Comparison of ENCODE assay signal across 12 cellular contexts in the genomic region with DNA sequence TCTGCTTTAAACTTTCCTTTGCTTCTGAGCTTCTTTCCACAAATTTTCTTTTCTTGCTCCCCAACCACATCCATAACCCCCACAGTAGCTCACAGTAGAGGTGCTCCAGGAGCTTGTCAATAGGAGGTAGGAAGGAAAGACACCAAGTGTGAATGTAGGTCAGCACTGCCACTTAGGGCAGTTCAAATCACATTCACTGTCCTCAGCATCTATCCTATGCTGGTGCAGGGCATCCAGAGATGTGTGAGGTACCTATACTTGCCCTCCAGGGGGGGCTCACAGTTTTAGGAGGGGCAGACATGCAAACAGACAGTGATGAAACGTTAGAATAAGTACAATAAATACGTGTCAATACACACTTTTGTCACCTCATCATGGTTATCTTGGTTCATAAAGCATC. TPM values are rescaled to one million over a fixed set of nuclear protein-coding genes. Genes with fewer than 3 reads are reported as not detected.
DNase-seq lines count a peak whose midpoint lies in the region; ATAC-seq, FAIRE-seq and TF ChIP-seq lines count a peak whose summit lies in the region.
"Had no signal": no experiment of that assay in that cellular context is flagged by ENCODE, and none has a peak within 500 bp of the region (broad histone marks: within the 10 kb centered on the region; RNA-seq: fewer than 3 reads in every experiment).

No MANE protein-coding gene starts in this region.

- H3K4me1 ChIP-seq in A549 (peaks cover 11% of the 10 kb centered on the region; the same call in 1 of the 3 replicates), stomach (peaks cover 20 to 29% (median 26%) of the 10 kb centered on the region in 4 donors)

- TF ChIP-seq RAD21 in A549 (conservative IDR thresholded peaks at IDR 0.05 in 1 of 2, IDR thresholded peaks at IDR 0.05 in 1 of 2), result no peak

- intact Hi-C loops in stomach (cut with DNase I; ENCODE audit: low total_unique reads), result no loop called here

- H3K9me3 ChIP-seq in A549, result no peaks in the 10 kb centered on the region
- no peaks in the 10 kb centered on the region for H3K9me3 ChIP-seq in stomach

- peaks cover 14 to 86% (median 43%) of the 10 kb centered on the region in 3 donors for H3K27me3 ChIP-seq in stomach

- peak; percentile 18 to 32 for DNase-seq in A549 (ENCODE audit: low read depth in 1 of 2, low spot score in 1 of 2)
- DNase-seq in ELR (ENCODE audit: low read depth), result peak; percentile 24
- DNase-seq in NCI-H82 (lab: John Stamatoyannopoulos, UW), result peak; percentile 66
- DNase-seq in epithelial cell of proximal tubule (ENCODE audit: low read depth), result no peak
- no peak for DNase-seq in NCI-H1436 (lab: John Stamatoyannopoulos, UW)
- no peak for DNase-seq in EL
- DNase-seq in SKM-1 (lab: John Stamatoyannopoulos, UW; ENCODE audit: unreplicated experiment), result no peak
- no peak for DNase-seq in stomach
- DNase-seq: DMS79 treated with DMSO at 0.1 percent for 48 hours, occipital lobe, T-cell had no signal

- no peaks in the 10 kb centered on the region for H3K36me3 ChIP-seq in stomach

- POLR2A ChIA-PET in A549 (lab: Yijun Ruan, JAX), result no interaction called here

- TF ChIP-seq EP300 in A549 (IDR thresholded peaks at IDR 0.05) (no peak), stomach (IDR thresholded peaks at IDR 0.05) (no peak)

- H3K27ac ChIP-seq in A549 (no peak overlapping the region), stomach (no peak overlapping the region)

- CTCF ChIA-PET in A549 (lab: Yijun Ruan, JAX), result interaction anchor here (0.6 to 2.2 kb wide), 4 partner anchors 64 to 144 kb away, joined by 3 to 6 read pairs (median 4); no protein-coding TSS in a partner anchor

- WGBS in A549 (ENCODE audit: missing lambda C conversion rate), result 3% methylated on average over 2 of the region's 2 CpGs
- WGBS in stomach, 5 donors, result 39 to 51% (median 47%) methylated on average over 2 of the region's 2 CpGs

- FAIRE-seq in A549 (lab: Jason Lieb, UNC), result no peak

- TF ChIP-seq POLR2A in A549 (IDR thresholded peaks at IDR 0.05; ENCODE audit: low read length), result no peak
- TF ChIP-seq POLR2A in stomach (IDR thresholded peaks at IDR 0.05), result no peak

- no peak overlapping the region for H3K4me2 ChIP-seq in A549

- TF ChIP-seq CTCF in A549 (IDR thresholded peaks at IDR 0.05) (no peak), epithelial cell of proximal tubule (conservative IDR thresholded peaks at IDR 0.05; ENCODE audit: low read depth, low read length) (peak; percentile 28), stomach (IDR thresholded peaks at IDR 0.05) (no peak)

- H3K4me3 ChIP-seq in A549 (no peak overlapping the region), epithelial cell of proximal tubule (ENCODE audit: low read depth, low read length) (no peak overlapping the region), stomach (no peak overlapping the region)

- peak; percentile 41 to 63; a peak in 3 of 6 replicates for ATAC-seq in A549
- ATAC-seq: T-cell had no signal

TF ChIP-seq in A549, 52 proteins besides CTCF, POLR2A, EP300 and RAD21:
- no peak for TF ChIP-seq HOXA7 (CRISPR knock-in tag; IDR thresholded peaks at IDR 0.05)
TF ChIP-seq in A549: peak in this region for 0.

RNA-seq across cellular contexts. Expression of a gene that starts 1.5 kb away (rescaled TPM):
- 0.03 TPM in 1 of 2 replicates, not detected in the other for polyA plus RNA-seq in A549 (2011; rRNA removed)
- polyA plus RNA-seq in A549 (2012; cell fraction: cytosol; rRNA removed), result 0.01 and 0.06 TPM in 2 replicates
- 0.02 and 0.10 TPM in 2 replicates for polyA plus RNA-seq in A549 (2012; cell fraction: nucleus; rRNA removed)
- polyA plus RNA-seq in A549 (2017; fragmentation: RNase III; extraction: RNeasy Plus Mini Kit Qiagen cat#74134 plus additional on column Dnase treatment), result 0.04 to 0.05 TPM (median 0.05 TPM) in 3 replicates
- not detected in 2 replicates for polyA minus RNA-seq in A549 (2011; rRNA and poly(A)+ RNA removed)
- 0.58 and 1.2 TPM in 2 replicates for total RNA-seq in epithelial cell of proximal tubule
- 1 to 10 TPM in 2 of 5 donors, not detected in 3; 1.8 to 2.4 TPM for total RNA-seq in stomach
- under 1 TPM in 1 of 3 donors, not detected in 2; 0.05 TPM for polyA plus RNA-seq in stomach
- total RNA-seq: activated T-helper 1 cell treated with anti-CD3 and anti-CD28 coated beads, Interleukin-12 subunit alpha, Interleukin-12 subunit beta, Interleukin-2, Interleukin-4 antibody, amounts not matched to agents 30 ng/mL and 10 ng/mL and 1 ng/mL, durations not matched to agents 14 hours and 24 hours and 36 hours; T-cell had no signal

Comparison
In these comparisons a context has a peak if more than half of its experiments do, and no peak if none do; other contexts are left out.
1. DNase-seq: peak in A549 (2 of 2), ELR (single experiment) and NCI-H82 (single experiment); none in epithelial cell of proximal tubule (single experiment), NCI-H1436 (single experiment), EL (single experiment), SKM-1 (single experiment) and stomach (single experiment).